9 cellular contexts compared by ENCODE assay signal in genomic region chr2:5696741-5697521, GRCh38. TPM values are rescaled to one million over a fixed set of nuclear protein-coding genes. Genes with fewer than 3 reads are reported as not detected.
DNase-seq lines count a peak whose midpoint lies in the region; TF ChIP-seq lines count a peak whose summit lies in the region.
"Had no signal": no experiment of that assay in that cellular context is flagged by ENCODE, and none has a peak within 500 bp of the region (broad histone marks: within the 10 kb centered on the region; RNA-seq: fewer than 3 reads in every experiment).

No MANE protein-coding gene starts in this region.

- peaks cover 0 to 8% of the 10 kb centered on the region in 2 donors for H3K9me3 ChIP-seq in esophagus (ENCODE audit: control insufficient read depth in 2 of 2, insufficient read depth in 1 of 2, low read depth in 1 of 2, low read length in 1 of 2)
- no peaks in the 10 kb centered on the region for H3K9me3 ChIP-seq in parathyroid adenoma (ENCODE audit: control insufficient read depth, low read length)

- H3K79me2 ChIP-seq in parathyroid adenoma = no peaks in the 10 kb centered on the region

- no peak for TF ChIP-seq CTCF in parathyroid adenoma (IDR thresholded peaks at IDR 0.05)

- H3K27me3 ChIP-seq in esophagus (ENCODE audit: control insufficient read depth in 1 of 2, insufficient read depth in 2 of 2, low read length in 2 of 2) (peaks cover 13 to 34% of the 10 kb centered on the region in 2 donors), parathyroid adenoma (ENCODE audit: control insufficient read depth, insufficient read depth, low read length) (peaks cover 18% of the 10 kb centered on the region)

- H3K4me1 ChIP-seq in esophagus (ENCODE audit: control insufficient read depth in 2 of 2, insufficient read depth in 2 of 2, low read length in 1 of 2) (peaks cover 6 to 13% of the 10 kb centered on the region in 2 donors), parathyroid adenoma (no peaks in the 10 kb centered on the region)

- H2AFZ ChIP-seq in parathyroid adenoma = no peak overlapping the region

- H3K4me2 ChIP-seq in parathyroid adenoma (ENCODE audit: low read length) = peak overlapping the region; percentile 81

- H3K4me3 ChIP-seq in esophagus (ENCODE audit: low read depth in 1 of 2, low read length in 2 of 2) (peak overlapping the region; percentile 18 to 30), parathyroid adenoma (ENCODE audit: low read depth, low read length) (peak overlapping the region; percentile 38)

- no peak overlapping the region for H3K27ac ChIP-seq in esophagus (ENCODE audit: low read depth in 2 of 2, low read length in 1 of 2)
- H3K27ac ChIP-seq in parathyroid adenoma = no peak overlapping the region

- no peak overlapping the region for H3K9ac ChIP-seq in parathyroid adenoma

- in situ Hi-C loops in G401 (cut with HindIII; ENCODE audit: low sequenced_read_pairs) = no loop called here

- DNase-seq in Daoy (ENCODE audit: low read depth) = peak; percentile 83
- peak; percentile 21 to 46 for DNase-seq in NCI-H1930 (lab: John Stamatoyannopoulos, UW)
- DNase-seq in G401 (ENCODE audit: low spot score) = no peak
- DNase-seq in pons (ENCODE audit: low spot score) = no peak
- no peak for DNase-seq in ureter (ENCODE audit: low spot score)
- no peak for DNase-seq in UCSD-AML1 (lab: John Stamatoyannopoulos, UW; ENCODE audit: unreplicated experiment)

- 3 to 4% methylated on average over 57 to 75 of the region's 75 CpGs for WGBS in esophagus, 2 donors

- no peaks in the 10 kb centered on the region for H3K36me3 ChIP-seq in esophagus (ENCODE audit: control insufficient read depth in 2 of 2, insufficient read depth in 2 of 2, low read length in 1 of 2)
- no peaks in the 10 kb centered on the region for H3K36me3 ChIP-seq in parathyroid adenoma (ENCODE audit: control insufficient read depth, insufficient read depth, low read length)

RNA-seq across cellular contexts. Expression of gene SOX11, which starts 4.7 kb away (rescaled TPM):
- 11.0 and 11.2 TPM in 2 replicates for total RNA-seq in Daoy (2014; rRNA removed; shearing (Covaris generic))
- not detected for polyA plus RNA-seq in esophagus
- not detected in 2 replicates for total RNA-seq in G401 (2014; rRNA removed; shearing (Covaris generic))
- not detected for total RNA-seq in ureter
- total RNA-seq: activated CD8-positive, alpha-beta memory T cell treated with anti-CD3 and anti-CD28 coated beads for 36 hours had no signal

Comparison
In these comparisons a context has a peak if more than half of its experiments do, and no peak if none do; other contexts are left out.
1. DNase-seq: peak in Daoy (single experiment) and NCI-H1930 (2 of 2); none in G401 (single experiment), pons (single experiment), ureter (single experiment) and UCSD-AML1 (single experiment).
2. RNA of gene SOX11, which starts 4.7 kb away (total RNA-seq): 11.0 to 11.2 TPM in Daoy; not detected in G401 and not detected in ureter (single experiment); every median in the first group is over 10 times any median in the second.